ENCODE assay signal across 8 cellular contexts in the genomic region with DNA sequence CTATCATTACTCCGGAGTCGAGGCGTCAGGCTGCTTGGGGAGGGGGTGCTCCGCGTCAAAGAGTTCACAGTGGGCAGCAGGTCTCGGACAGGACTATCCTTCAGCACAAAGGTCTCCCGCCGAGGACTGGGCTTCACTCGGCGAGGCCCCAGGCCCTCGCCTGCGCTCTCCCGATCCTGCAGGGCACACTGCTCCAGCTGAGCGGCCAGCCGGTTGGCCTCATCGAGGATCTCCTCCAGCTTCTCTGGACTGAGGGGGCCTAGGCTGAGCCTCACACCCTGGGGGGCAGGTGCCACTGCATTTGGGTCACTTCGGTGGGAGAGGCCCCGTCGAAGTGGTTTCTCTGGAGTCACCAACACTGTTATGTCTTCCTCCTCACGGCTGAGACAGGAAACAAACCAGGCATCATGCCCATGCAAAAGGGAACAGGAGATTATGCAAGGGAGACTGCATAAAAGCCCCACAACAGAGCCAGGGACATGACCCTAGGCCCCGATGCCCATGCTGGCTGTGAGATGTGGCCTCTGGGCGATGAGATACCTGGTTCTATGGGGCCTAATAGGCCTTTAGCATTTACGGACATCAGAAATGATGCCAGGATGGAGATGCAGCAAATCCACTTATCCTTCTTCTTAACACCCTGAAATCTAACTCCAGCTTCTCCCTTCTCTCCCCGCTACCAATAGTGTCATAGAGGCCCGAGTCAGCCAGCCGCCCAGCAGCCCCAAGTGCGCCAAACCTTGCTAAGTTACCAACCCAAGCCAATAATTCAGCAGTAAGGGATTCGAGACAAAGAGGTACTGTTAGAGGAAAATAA. TPM values are rescaled to one million over a fixed set of nuclear protein-coding genes. Genes with fewer than 3 reads are reported as not detected.
DNase-seq lines count a peak whose midpoint lies in the region; ATAC-seq and TF ChIP-seq lines count a peak whose summit lies in the region.

No MANE protein-coding gene starts in this region.

- H3K4me1 ChIP-seq in NT2/D1 (ENCODE audit: insufficient read depth, insufficient read length) = peaks cover 13% of the 10 kb centered on the region
- peaks cover 5% of the 10 kb centered on the region for H3K4me1 ChIP-seq in endocrine pancreas (ENCODE audit: control insufficient read depth, insufficient read depth, low read length)
- H3K4me1 ChIP-seq in osteoblast (ENCODE audit: insufficient read depth, low read length) = peaks cover 27% of the 10 kb centered on the region
- H3K4me1 ChIP-seq in transverse colon = peaks cover 8 to 33% (median 29%) of the 10 kb centered on the region in 4 donors

- H3K4me3 ChIP-seq in NT2/D1 (ENCODE audit: insufficient read length, low read depth) (peak overlapping the region; percentile 83), endocrine pancreas (ENCODE audit: control insufficient read depth, insufficient read depth, low read length) (no peak overlapping the region), osteoblast (ENCODE audit: insufficient read depth, low read length) (peak overlapping the region; percentile 98), transverse colon (peak overlapping the region in 2 of 4 donors; percentile 52)

- peak overlapping the region; percentile 99 for H2AFZ ChIP-seq in osteoblast (ENCODE audit: low read length)

- intact Hi-C loops in transverse colon (cut with DNase I; ENCODE audit: low total_unique reads) = loop anchor here (5.0 kb wide), 1 partner anchor 115 kb away; the partner anchor contains the start of gene SORT1

- ATAC-seq in GM19395 (IDR thresholded peaks at IDR 0.05; ENCODE audit: unreplicated experiment) (no peak), GM18519 (IDR thresholded peaks at IDR 0.05; ENCODE audit: low FRiP score, unreplicated experiment) (no peak)

- no peak for TF ChIP-seq EP300 in transverse colon (IDR thresholded peaks at IDR 0.05; ENCODE audit: low read depth)

- H3K27ac ChIP-seq in osteoblast (ENCODE audit: low read depth, low read length) (peak overlapping the region; percentile 84), transverse colon (no peak overlapping the region)

- H3K27me3 ChIP-seq in NT2/D1 (ENCODE audit: insufficient read depth, insufficient read length) (no peaks in the 10 kb centered on the region), endocrine pancreas (ENCODE audit: control insufficient read depth, insufficient read depth, low read length) (no peaks in the 10 kb centered on the region), osteoblast (ENCODE audit: insufficient read depth, low read length) (no peaks in the 10 kb centered on the region), transverse colon (no peaks in the 10 kb centered on the region)

- no peak for TF ChIP-seq POLR2A in transverse colon (IDR thresholded peaks at IDR 0.05)

- H3K4me2 ChIP-seq in osteoblast (ENCODE audit: insufficient read depth, low read length) = peak overlapping the region; percentile 89

- DNase-seq in ELF-1 (ENCODE audit: low read depth, low spot score) (peak; percentile 45), NT2/D1 (ENCODE audit: low read depth, low spot score) (no peak), osteoblast (ENCODE audit: insufficient read length, low spot score, missing footprints) (peak; percentile 85), transverse colon (no peak), NCI-H510A (lab: John Stamatoyannopoulos, UW) (no peak)

- no peaks in the 10 kb centered on the region for H3K9me3 ChIP-seq in NT2/D1 (ENCODE audit: insufficient read depth, low read length)
- no peaks in the 10 kb centered on the region for H3K9me3 ChIP-seq in endocrine pancreas (ENCODE audit: control insufficient read depth, low read length)
- no peaks in the 10 kb centered on the region for H3K9me3 ChIP-seq in osteoblast (ENCODE audit: low read depth, low read length)
- no peaks in the 10 kb centered on the region for H3K9me3 ChIP-seq in transverse colon

- in situ Hi-C loops in transverse colon (cut with MboI; ENCODE audit: low pct_ligation_motif_present in 1 of 4, low pct_unique_long_range_greater_than_20kb in 1 of 4, low sequenced_read_pairs in 3 of 4) = loop anchor here in 1 of 4 donors (25.0 kb wide), 1 partner anchor 130 kb away; no protein-coding TSS in a partner anchor

- TF ChIP-seq CTCF in osteoblast (IDR thresholded peaks at IDR 0.05; ENCODE audit: extremely low read depth, low read depth, low read length) (no peak), transverse colon (IDR thresholded peaks at IDR 0.05) (no peak)

- H3K36me3 ChIP-seq in NT2/D1 (ENCODE audit: insufficient read depth, insufficient read length, low read length) (peaks cover 44% of the 10 kb centered on the region), endocrine pancreas (ENCODE audit: control insufficient read depth, insufficient read depth, low read length) (no peaks in the 10 kb centered on the region), osteoblast (ENCODE audit: insufficient read depth, low read length) (peaks cover 18% of the 10 kb centered on the region), transverse colon (no peaks in the 10 kb centered on the region)

- H3K79me2 ChIP-seq in osteoblast (ENCODE audit: insufficient read depth, low read length) = peaks cover 32% of the 10 kb centered on the region

- 73% methylated on average over 27 of the region's 28 CpGs; no CpG with 5 or more reads in 1 of the 2 donors for WGBS in transverse colon (ENCODE audit: low coverage in 1 of 2), 2 donors

- H4K20me1 ChIP-seq in osteoblast (ENCODE audit: insufficient read depth, low read length) = no peaks in the 10 kb centered on the region

- peak overlapping the region; percentile 69 for H3K9ac ChIP-seq in NT2/D1 (ENCODE audit: insufficient read length, low read depth)
- H3K9ac ChIP-seq in endocrine pancreas (ENCODE audit: control insufficient read depth, insufficient read depth, low read length) = peak overlapping the region; percentile 38

RNA-seq across cellular contexts. Expression of gene PSRC1, which starts 1.1 kb away (rescaled TPM):
- total RNA-seq in osteoblast (5.4 and 5.9 TPM in 2 replicates), transverse colon (10 to 100 TPM in 1 of 4 donors, 1 to 10 TPM in 3; 1.9 to 18.0 (median 4.4) TPM)

RNA-seq across cellular contexts. Expression of gene MYBPHL, which starts 24.9 kb away (rescaled TPM):
- total RNA-seq in osteoblast (not detected in 2 replicates), transverse colon (not detected)

RNA-seq across cellular contexts. Expression of gene CELSR2, which starts 32.5 kb away (rescaled TPM):
- total RNA-seq in osteoblast (1.4 and 1.5 TPM in 2 replicates), transverse colon (1 to 10 TPM; 1.8 to 3.7 (median 3.2) TPM)

Comparison
In these comparisons a context has a peak if more than half of its experiments do, and no peak if none do; other contexts are left out.
1. DNase-seq: peak in ELF-1 (single experiment) and osteoblast (single experiment); none in NT2/D1 (single experiment), transverse colon (single experiment) and NCI-H510A (single experiment).